ENCODE assay signal across 8 cellular contexts in the genomic region with DNA sequence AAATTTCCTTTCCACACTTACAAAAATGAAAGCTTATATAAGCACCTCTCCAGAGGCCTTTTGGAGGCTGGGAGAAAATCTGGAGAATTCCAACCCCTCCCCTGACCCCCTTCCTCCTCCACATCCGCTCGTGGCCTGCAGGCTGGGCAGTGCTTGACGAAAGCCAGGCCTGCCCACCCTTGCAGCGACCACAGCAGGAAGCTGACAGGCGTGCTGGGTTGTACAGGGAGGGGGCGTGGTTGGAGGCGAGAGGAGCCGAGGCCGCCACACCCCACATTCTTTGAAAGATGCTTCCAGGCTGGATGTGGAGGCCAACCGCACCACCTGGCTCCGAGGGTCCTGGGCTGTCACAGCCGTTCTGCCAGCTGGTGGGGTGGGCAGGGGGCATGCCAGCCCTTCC. TPM values are rescaled to one million over a fixed set of nuclear protein-coding genes. Genes with fewer than 3 reads are reported as not detected.
DNase-seq lines count a peak whose midpoint lies in the region; ATAC-seq and TF ChIP-seq lines count a peak whose summit lies in the region.

No MANE protein-coding gene starts in this region.

- no peak overlapping the region for H2AFZ ChIP-seq in MM.1S (ENCODE audit: low read length)

- intact Hi-C loops in naive thymus-derived CD4-positive, alpha-beta T cell (cut with micrococcal nuclease), result loop anchor here in 1 of 2 donors (1.0 kb wide), 1 partner anchor 10 kb away; no protein-coding TSS in a partner anchor

- no peak overlapping the region for H3K9ac ChIP-seq in MM.1S (ENCODE audit: low read length)

- no peaks in the 10 kb centered on the region for H3K36me3 ChIP-seq in naive thymus-derived CD4-positive, alpha-beta T cell (ENCODE audit: control insufficient read depth in 2 of 3, insufficient read depth in 3 of 3, low read length in 3 of 3)
- H3K36me3 ChIP-seq in MM.1S (replicated peaks; ENCODE audit: insufficient read depth, low read length), result no peaks in the 10 kb centered on the region

- peak overlapping the region; percentile 55 for H3K27ac ChIP-seq in naive thymus-derived CD4-positive, alpha-beta T cell (ENCODE audit: low read depth, low read length)
- no peak overlapping the region for H3K27ac ChIP-seq in MM.1S (ENCODE audit: low read length)

- POLR2A ChIA-PET in naive thymus-derived CD4-positive, alpha-beta T cell (lab: Charles Lee), result interaction anchor here (1.0 to 3.8 kb wide), 3 partner anchors 11 to 48 kb away, joined by 3 to 27 read pairs (median 3); a partner anchor contains a TSS
- POLR2A ChIA-PET in HEK293T (lab: Yijun Ruan, JAX), result no interaction called here

- H3K79me2 ChIP-seq in MM.1S (ENCODE audit: low read length), result no peaks in the 10 kb centered on the region

- H3K4me1 Mint-ChIP-seq in T-helper 2 cell treated with Interferon-gamma antibody and Interleukin-4, amounts not matched to agents 5 μg/mL and 100 μg/mL, for 36 hours (ENCODE audit: low read depth), result peaks cover 23% of the 10 kb centered on the region
- peaks cover 28 to 41% (median 34%) of the 10 kb centered on the region in 7 donors for H3K4me1 Mint-ChIP-seq in naive thymus-derived CD4-positive, alpha-beta T cell

- H3K27me3 ChIP-seq in naive thymus-derived CD4-positive, alpha-beta T cell (ENCODE audit: control insufficient read depth in 2 of 2, insufficient read depth in 2 of 2, low read length in 2 of 2), result no peaks in the 10 kb centered on the region
- no peaks in the 10 kb centered on the region for H3K27me3 ChIP-seq in MM.1S (replicated peaks; ENCODE audit: insufficient read depth, low read length)

- H3K27ac Mint-ChIP-seq in T-helper 2 cell treated with Interferon-gamma antibody and Interleukin-4, amounts not matched to agents 5 μg/mL and 100 μg/mL, for 36 hours, result peak overlapping the region; percentile 27
- H3K27ac Mint-ChIP-seq in naive thymus-derived CD4-positive, alpha-beta T cell, result peak overlapping the region; percentile 29 to 85 (median 75)

- no peaks in the 10 kb centered on the region for H3K9me2 ChIP-seq in MM.1S (replicated peaks; ENCODE audit: insufficient read depth, low read length)

- H3K9me3 Mint-ChIP-seq in T-helper 2 cell treated with Interferon-gamma antibody and Interleukin-4, amounts not matched to agents 5 μg/mL and 100 μg/mL, for 36 hours, result no peaks in the 10 kb centered on the region
- no peaks in the 10 kb centered on the region for H3K9me3 Mint-ChIP-seq in naive thymus-derived CD4-positive, alpha-beta T cell

- peak; percentile 63 for ATAC-seq in naive thymus-derived CD4-positive, alpha-beta T cell

- H3K9me3 ChIP-seq in naive thymus-derived CD4-positive, alpha-beta T cell (ENCODE audit: control insufficient read depth in 2 of 3, low read length in 3 of 3), result no peaks in the 10 kb centered on the region
- no peaks in the 10 kb centered on the region for H3K9me3 ChIP-seq in MM.1S (replicated peaks; ENCODE audit: insufficient read depth, low read length)

- peak overlapping the region; percentile 59 for H3K4me3 Mint-ChIP-seq in T-helper 2 cell treated with Interferon-gamma antibody and Interleukin-4, amounts not matched to agents 5 μg/mL and 100 μg/mL, for 36 hours
- peak overlapping the region; percentile 11 to 61 (median 42) for H3K4me3 Mint-ChIP-seq in naive thymus-derived CD4-positive, alpha-beta T cell

- TF ChIP-seq CTCF in MM.1S (IDR thresholded peaks at IDR 0.05; ENCODE audit: low read length), result no peak

- H3F3A ChIP-seq in MM.1S (ENCODE audit: insufficient read depth, low read length), result peaks cover 10% of the 10 kb centered on the region

- no peaks in the 10 kb centered on the region for H3K27me3 Mint-ChIP-seq in T-helper 2 cell treated with Interferon-gamma antibody and Interleukin-4, amounts not matched to agents 5 μg/mL and 100 μg/mL, for 36 hours (ENCODE audit: low read depth)
- H3K27me3 Mint-ChIP-seq in naive thymus-derived CD4-positive, alpha-beta T cell, result no peaks in the 10 kb centered on the region

- H3K4me1 ChIP-seq in naive thymus-derived CD4-positive, alpha-beta T cell (ENCODE audit: control insufficient read depth in 2 of 2, insufficient read depth in 2 of 2, low read length in 2 of 2), result peaks cover 19 to 23% of the 10 kb centered on the region in 2 donors
- H3K4me1 ChIP-seq in MM.1S (ENCODE audit: low read length), result peaks cover 11% of the 10 kb centered on the region

- CTCF ChIA-PET in naive thymus-derived CD4-positive, alpha-beta T cell (lab: Charles Lee), result no interaction called here
- CTCF ChIA-PET in HEK293T (lab: Yijun Ruan, JAX), result no interaction called here

- H3K4me2 ChIP-seq in MM.1S (ENCODE audit: low read depth, low read length), result no peak overlapping the region

- no peaks in the 10 kb centered on the region for H3K36me3 Mint-ChIP-seq in T-helper 2 cell treated with Interferon-gamma antibody and Interleukin-4, amounts not matched to agents 5 μg/mL and 100 μg/mL, for 36 hours (ENCODE audit: low read depth)
- H3K36me3 Mint-ChIP-seq in naive thymus-derived CD4-positive, alpha-beta T cell, result no peaks in the 10 kb centered on the region

- H4K20me1 ChIP-seq in MM.1S (ENCODE audit: insufficient read depth, low read length), result no peaks in the 10 kb centered on the region

- peak; percentile 81 for DNase-seq in GM03348 (ENCODE audit: low spot score)
- peak; percentile 31 for DNase-seq in T-helper 2 cell treated with Interferon-gamma antibody and Interleukin-4, amounts not matched to agents 5 μg/mL and 100 μg/mL, for 36 hours (ENCODE audit: low spot score)
- peak; percentile 44 for DNase-seq in dermis blood vessel endothelial cell
- peak in 7 of 9 donors; percentile 36 to 47 (median 40) for DNase-seq in naive thymus-derived CD4-positive, alpha-beta T cell
- no peak for DNase-seq in T1000 (lab: John Stamatoyannopoulos, UW)
- no peak for DNase-seq in HEK293T (ENCODE audit: extremely low spot score)
- DNase-seq in MM.1S, result no peak
- no peak for DNase-seq in DMS153 (lab: John Stamatoyannopoulos, UW)

- no peak overlapping the region for H3K4me3 ChIP-seq in naive thymus-derived CD4-positive, alpha-beta T cell (ENCODE audit: low read length)
- no peak overlapping the region for H3K4me3 ChIP-seq in MM.1S (ENCODE audit: low read length)

TF ChIP-seq in HEK293T, 16 proteins besides CTCF, POLR2A, EP300 and RAD21:
- TF ChIP-seq ARNT (IDR thresholded peaks at IDR 0.05), result no peak
- no peak for TF ChIP-seq ELF4 (IDR thresholded peaks at IDR 0.05)
- TF ChIP-seq NFRKB (IDR thresholded peaks at IDR 0.05), result no peak
- no peak for TF ChIP-seq SP1 (IDR thresholded peaks at IDR 0.05)
- no peak for TF ChIP-seq FOXA1 (IDR thresholded peaks at IDR 0.05)
- no peak for TF ChIP-seq CTBP1 (IDR thresholded peaks at IDR 0.05; ENCODE audit: borderline replicate concordance)
- TF ChIP-seq SUZ12 (IDR thresholded peaks at IDR 0.05), result no peak
- no peak for TF ChIP-seq LEF1 (IDR thresholded peaks at IDR 0.05; ENCODE audit: borderline replicate concordance)
- TF ChIP-seq BHLHE40 (IDR thresholded peaks at IDR 0.05; ENCODE audit: borderline replicate concordance), result no peak
- TF ChIP-seq FOXK2 (IDR thresholded peaks at IDR 0.05), result no peak
- no peak for TF ChIP-seq TARDBP (IDR thresholded peaks at IDR 0.05)
- TF ChIP-seq, protein P1, sequence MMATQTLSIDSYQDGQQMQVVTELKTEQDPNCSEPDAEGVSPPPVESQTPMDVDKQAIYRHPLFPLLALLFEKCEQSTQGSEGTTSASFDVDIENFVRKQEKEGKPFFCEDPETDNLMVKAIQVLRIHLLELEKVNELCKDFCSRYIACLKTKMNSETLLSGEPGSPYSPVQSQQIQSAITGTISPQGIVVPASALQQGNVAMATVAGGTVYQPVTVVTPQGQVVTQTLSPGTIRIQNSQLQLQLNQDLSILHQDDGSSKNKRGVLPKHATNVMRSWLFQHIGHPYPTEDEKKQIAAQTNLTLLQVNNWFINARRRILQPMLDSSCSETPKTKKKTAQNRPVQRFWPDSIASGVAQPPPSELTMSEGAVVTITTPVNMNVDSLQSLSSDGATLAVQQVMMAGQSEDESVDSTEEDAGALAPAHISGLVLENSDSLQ (IDR thresholded peaks at IDR 0.05), result no peak

RNA-seq across cellular contexts. Expression of a gene that starts 47.8 kb away (rescaled TPM):
- 13.0 and 19.4 TPM in 2 replicates for total RNA-seq in dermis blood vessel endothelial cell
- total RNA-seq in naive thymus-derived CD4-positive, alpha-beta T cell, result 1 to 10 TPM; 3.4 to 6.8 (median 3.8) TPM
- under 1 TPM in 1 of 2 donors, not detected in 1; 0.08 TPM for polyA plus RNA-seq in naive thymus-derived CD4-positive, alpha-beta T cell

Comparison
In these comparisons a context has a peak if more than half of its experiments do, and no peak if none do; other contexts are left out.
1. DNase-seq: peak in GM03348 (single experiment), T-helper 2 cell treated with Interferon-gamma antibody and Interleukin-4, amounts not matched to agents 5 μg/mL and 100 μg/mL, for 36 hours (single experiment), dermis blood vessel endothelial cell (single experiment) and naive thymus-derived CD4-positive, alpha-beta T cell (7 of 9); none in T1000 (single experiment), HEK293T (single experiment), MM.1S (single experiment) and DMS153 (single experiment).